ENCODE assay signal across 28 cellular contexts in the genomic region with DNA sequence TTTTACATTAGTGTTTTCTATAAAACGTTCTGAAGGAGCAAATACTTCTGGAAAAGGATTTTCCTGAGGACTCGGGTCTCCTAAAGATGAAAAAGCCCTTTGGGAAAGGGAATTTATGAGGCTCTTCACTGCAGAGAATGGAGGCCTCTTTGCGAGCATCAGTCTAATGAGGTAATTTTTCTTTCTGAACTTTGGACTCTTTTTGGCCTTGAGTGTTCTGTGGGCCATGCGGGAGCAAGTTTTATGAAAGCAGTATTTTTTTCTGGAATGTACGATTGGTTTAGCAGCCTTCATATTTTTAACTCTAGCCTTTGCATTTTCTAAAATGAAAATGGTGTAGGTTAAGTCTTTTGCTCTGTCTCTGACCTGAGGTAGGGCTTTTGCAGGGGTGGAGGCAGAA.
"Had no signal": no experiment of that assay in that cellular context is flagged by ENCODE, and none has a peak within 500 bp of the region (broad histone marks: within the 10 kb centered on the region; RNA-seq: fewer than 3 reads in every experiment).

No MANE protein-coding gene starts in this region.

- H3K27me3 ChIP-seq: neural progenitor cell, ovary, stomach, thyroid gland, transverse colon, upper lobe of left lung, vagina had no signal

- H3K4me2 ChIP-seq: neural progenitor cell had no signal

- H3K9me3 ChIP-seq: ovary, psoas muscle, stomach, thoracic aorta, thyroid gland, transverse colon, upper lobe of left lung, vagina had no signal

- H3K36me3 ChIP-seq: neural progenitor cell, ovary, stomach, thoracic aorta, thyroid gland, transverse colon, upper lobe of left lung, vagina had no signal

- ATAC-seq: naive thymus-derived CD4-positive, alpha-beta T cell; natural killer cell; psoas muscle; right cardiac atrium; sciatic nerve; stimulated activated effector memory CD8-positive, alpha-beta T cell treated with anti-CD3 and anti-CD28 coated beads, Interleukin-12 subunit alpha, Interleukin-12 subunit beta, amount 100 ng/mL, for 72 hours; stimulated activated naive B cell treated with anti-CD40 and anti-IgM and Interleukin-4, amounts not matched to agents 10 μg/mL and 1 μg/mL and 100 μg/mL, for 72 hours had no signal

- H3K4me3 Mint-ChIP-seq: naive thymus-derived CD4-positive, alpha-beta T cell; natural killer cell; neural progenitor cell; stimulated activated effector memory CD8-positive, alpha-beta T cell treated with anti-CD3 and anti-CD28 coated beads, Interleukin-12 subunit alpha, Interleukin-12 subunit beta, amount 100 ng/mL, for 72 hours; stimulated activated naive B cell treated with anti-CD40 and anti-IgM and Interleukin-4, amounts not matched to agents 10 μg/mL and 1 μg/mL and 100 μg/mL, for 72 hours; stimulated activated naive CD8-positive, alpha-beta T cell treated with anti-CD3 and anti-CD28 coated beads, Interleukin-15, Interleukin-2, amounts not matched to agents 100 ng/mL and 50 ng/mL, for 24 hours had no signal

- H3K27ac ChIP-seq: neural progenitor cell, ovary, parathyroid adenoma, psoas muscle, skin epidermis, stomach, thoracic aorta, transverse colon, upper lobe of left lung, vagina had no signal

- FAIRE-seq: urothelium cell line had no signal

- H3K9ac ChIP-seq: neural progenitor cell, parathyroid adenoma had no signal

- DNase-seq: naive thymus-derived CD4-positive, alpha-beta T cell; natural killer cell; occipital lobe; ovary; posterior cingulate gyrus; psoas muscle; stimulated activated CD4-positive, alpha-beta T cell treated with anti-CD3 and anti-CD28 coated beads, Interleukin-15, amount 100 ng/mL, for 24 hours; stimulated activated CD4-positive, alpha-beta T cell treated with anti-CD3 and anti-CD28 coated beads, Interleukin-2, amount 100 ng/mL, for 24 hours; stimulated activated CD4-positive, alpha-beta T cell treated with anti-CD3 and anti-CD28 coated beads, Interleukin-2, amount 100 ng/mL, for 48 hours; stimulated activated CD4-positive, alpha-beta T cell treated with anti-CD3 and anti-CD28 coated beads, Interleukin-4, amount 100 ng/mL, for 24 hours; stimulated activated naive B cell treated with anti-CD40 and anti-IgM and Interleukin-4, amounts not matched to agents 10 μg/mL and 1 μg/mL and 100 μg/mL, for 72 hours; stimulated activated naive CD4-positive, alpha-beta T cell treated with Interleukin-2 at 50 U/mL for 16 hours; stomach; transverse colon; upper lobe of left lung had no signal

- H3K27me3 Mint-ChIP-seq: progenitor cell of endocrine pancreas; stimulated activated naive B cell treated with anti-CD40 and anti-IgM and Interleukin-4, amounts not matched to agents 10 μg/mL and 1 μg/mL and 100 μg/mL, for 72 hours; stimulated activated naive CD8-positive, alpha-beta T cell treated with anti-CD3 and anti-CD28 coated beads, Interleukin-15, Interleukin-2, amounts not matched to agents 100 ng/mL and 50 ng/mL, for 24 hours had no signal

- H3K36me3 Mint-ChIP-seq: natural killer cell had no signal

- H3K9me3 Mint-ChIP-seq: natural killer cell; nephron; neural progenitor cell; stimulated activated effector memory CD8-positive, alpha-beta T cell treated with anti-CD3 and anti-CD28 coated beads, Interleukin-12 subunit alpha, Interleukin-12 subunit beta, amount 100 ng/mL, for 72 hours; stimulated activated naive B cell treated with anti-CD40 and anti-IgM and Interleukin-4, amounts not matched to agents 10 μg/mL and 1 μg/mL and 100 μg/mL, for 72 hours; stimulated activated naive CD8-positive, alpha-beta T cell treated with anti-CD3 and anti-CD28 coated beads, Interleukin-15, Interleukin-2, amounts not matched to agents 100 ng/mL and 50 ng/mL, for 24 hours had no signal

- H3K4me3 ChIP-seq: neural progenitor cell, ovary, psoas muscle, skin epidermis, stomach, thoracic aorta, thyroid gland, transverse colon, upper lobe of left lung, vagina had no signal

- H3K27ac Mint-ChIP-seq: naive thymus-derived CD4-positive, alpha-beta T cell; natural killer cell; nephron; neural progenitor cell; progenitor cell of endocrine pancreas; stimulated activated effector memory CD8-positive, alpha-beta T cell treated with anti-CD3 and anti-CD28 coated beads, Interleukin-12 subunit alpha, Interleukin-12 subunit beta, amount 100 ng/mL, for 72 hours; stimulated activated naive B cell treated with anti-CD40 and anti-IgM and Interleukin-4, amounts not matched to agents 10 μg/mL and 1 μg/mL and 100 μg/mL, for 72 hours had no signal

- H2AFZ ChIP-seq: neural progenitor cell, parathyroid adenoma had no signal

- H3K79me2 ChIP-seq: parathyroid adenoma had no signal
